1 cellular context compared by ENCODE assay signal in genomic region chr6:157679605-157680580, GRCh38.
TF ChIP-seq lines count a peak whose summit lies in the region.

No MANE protein-coding gene starts in this region.

TF ChIP-seq in WTC11, 78 proteins besides CTCF, POLR2A, EP300 and RAD21 (continued from another document):
- TF ChIP-seq PREB (CRISPR knock-in tag; IDR thresholded peaks at IDR 0.05; ENCODE audit: borderline replicate concordance) (no peak), ZNF219 (CRISPR knock-in tag; IDR thresholded peaks at IDR 0.05; ENCODE audit: borderline replicate concordance) (no peak), FOXK1 (CRISPR knock-in tag; IDR thresholded peaks at IDR 0.05) (no peak)
